Comparison of ENCODE assay signal across 7 cellular contexts in the genomic region with DNA sequence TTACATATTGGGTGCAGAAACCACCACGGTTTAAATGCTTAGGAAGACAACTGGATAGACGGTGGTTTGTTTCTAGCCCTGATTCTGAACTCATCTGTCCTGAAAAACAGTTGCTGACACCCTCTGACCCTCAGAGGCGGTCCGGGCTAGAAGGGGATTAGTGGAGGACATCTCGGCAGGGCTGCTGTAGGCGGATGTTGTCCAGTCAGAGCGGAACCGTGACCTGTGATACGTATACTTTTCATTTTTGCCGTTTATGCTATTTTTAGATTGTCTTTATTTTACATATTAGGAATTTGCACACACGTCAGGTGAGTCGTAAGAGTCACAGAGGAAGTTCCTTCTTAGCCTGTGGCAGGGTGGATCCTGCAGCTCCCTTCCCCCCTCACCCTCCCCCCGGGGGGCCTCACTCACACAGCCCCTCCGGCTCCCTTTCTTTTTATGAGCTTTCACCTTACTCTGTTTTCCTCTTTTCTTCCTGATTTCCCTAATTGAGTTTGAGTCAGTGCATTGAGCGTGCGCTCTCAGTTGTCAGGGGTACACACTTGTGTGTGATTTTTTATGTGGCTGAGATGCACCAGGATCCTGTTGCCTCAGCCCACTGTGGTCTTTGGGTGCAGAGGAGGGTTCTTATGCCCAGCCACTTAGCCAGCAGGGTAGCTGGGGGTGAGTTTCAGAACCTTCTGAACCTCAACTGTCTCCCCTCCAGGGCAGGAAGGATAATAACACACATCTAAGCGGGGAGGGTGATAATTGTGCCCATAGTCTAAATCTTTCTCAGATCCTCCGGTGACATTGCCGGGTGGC.
DNase-seq lines count a peak whose midpoint lies in the region; ATAC-seq and TF ChIP-seq lines count a peak whose summit lies in the region.

No MANE protein-coding gene starts in this region.

- no peak for TF ChIP-seq RAD21 in IMR-90 (IDR thresholded peaks at IDR 0.05; ENCODE audit: low read length)

- peak overlapping the region; percentile 7; the same call in 1 of the 2 replicates for H3K9ac ChIP-seq in IMR-90 (ENCODE audit: low read depth, low read length)

- peaks cover 0 to 2% of the 10 kb centered on the region in 2 donors for H3K9me3 Mint-ChIP-seq in stimulated activated naive B cell treated with anti-CD40 and anti-IgM and Interleukin-4, amounts not matched to agents 10 μg/mL and 1 μg/mL and 100 μg/mL, for 72 hours

- ATAC-seq in GM19372 (IDR thresholded peaks at IDR 0.05; ENCODE audit: low read depth, unreplicated experiment) (peak; percentile 89), IMR-90 (ENCODE audit: low read depth) (peak; percentile 48)
- ATAC-seq in stimulated activated naive B cell treated with anti-CD40 and anti-IgM and Interleukin-4, amounts not matched to agents 10 μg/mL and 1 μg/mL and 100 μg/mL, for 72 hours (replicated peaks), result peak; percentile 34 to 58

- H3K36me3 ChIP-seq in IMR-90 (ENCODE audit: control insufficient read depth, insufficient read depth, low read length), result peaks cover 4% of the 10 kb centered on the region
- no peaks in the 10 kb centered on the region for H3K36me3 ChIP-seq in breast epithelium

- peak overlapping the region; percentile 77 for H3K27ac Mint-ChIP-seq in stimulated activated naive B cell treated with anti-CD40 and anti-IgM and Interleukin-4, amounts not matched to agents 10 μg/mL and 1 μg/mL and 100 μg/mL, for 72 hours

- peak overlapping the region; percentile 40; the same call in 1 of the 2 replicates for H3K56ac ChIP-seq in IMR-90 (ENCODE audit: extremely low read depth, insufficient read depth, low read length)

- no TSS peak for BruUV-seq in IMR-90 (replicated peaks; lab: Mats Ljungman, UMichigan)

- peak overlapping the region; percentile 68 for H3K14ac ChIP-seq in IMR-90 (replicated peaks; ENCODE audit: low read depth, low read length)

- peaks cover 30% of the 10 kb centered on the region for H3K9me1 ChIP-seq in IMR-90 (ENCODE audit: insufficient read depth, low read length)

- no peaks in the 10 kb centered on the region for H3K9me3 ChIP-seq in IMR-90 (ENCODE audit: control insufficient read depth, insufficient read depth, low read length)
- no peaks in the 10 kb centered on the region for H3K9me3 ChIP-seq in breast epithelium

- in situ Hi-C loops in IMR-90 (cut with MboI; ENCODE audit: low sequenced_read_pairs), result no loop called here

- TF ChIP-seq POLR2A in IMR-90 (IDR thresholded peaks at IDR 0.05; ENCODE audit: low read depth, low read length) (0 out of 2 replicates have a peak, but pooled peaks have one; percentile 18), breast epithelium (IDR thresholded peaks at IDR 0.05) (no peak)

- H3K4me1 Mint-ChIP-seq in stimulated activated naive B cell treated with anti-CD40 and anti-IgM and Interleukin-4, amounts not matched to agents 10 μg/mL and 1 μg/mL and 100 μg/mL, for 72 hours, result peaks cover 12 to 31% of the 10 kb centered on the region in 2 donors

- peak overlapping the region; percentile 71 for H3K4ac ChIP-seq in IMR-90 (ENCODE audit: low read depth, low read length)

- WGBS in IMR-90 (ENCODE audit: extremely low coverage in 2 of 2, insufficient read length in 1 of 2), 2 experiments, result 63% methylated on average over 5 of the region's 19 CpGs; no CpG with 5 or more reads in 1 of the 2 experiments

- H3K4me3 ChIP-seq in IMR-90 (ENCODE audit: insufficient read depth, low read depth, low read length), result no peak overlapping the region
- peak overlapping the region in 1 of 3 donors; percentile 34 for H3K4me3 ChIP-seq in breast epithelium

- DNase-seq in IMR-90, result peak; percentile 74
- peak in 1 of 2 donors; percentile 25 for DNase-seq in breast epithelium (ENCODE audit: low spot score in 2 of 2)
- no peak for DNase-seq in stimulated activated naive B cell treated with anti-CD40 and anti-IgM and Interleukin-4, amounts not matched to agents 10 μg/mL and 1 μg/mL and 100 μg/mL, for 72 hours
- no peak for DNase-seq in NCI-H1694 (lab: John Stamatoyannopoulos, UW)
- no peak for DNase-seq in NCI-H1105 (lab: John Stamatoyannopoulos, UW)
- DNase-seq in iPS-NIHi7 (ENCODE audit: extremely low spot score), result no peak

- H4K20me1 ChIP-seq in IMR-90 (ENCODE audit: insufficient read depth, low read length), result no peaks in the 10 kb centered on the region

- peaks cover 29% of the 10 kb centered on the region for H3K4me1 ChIP-seq in IMR-90 (ENCODE audit: control insufficient read depth, insufficient read depth, low read length)
- no peaks in the 10 kb centered on the region for H3K4me1 ChIP-seq in breast epithelium

- TF ChIP-seq CTCF in IMR-90 (conservative IDR thresholded peaks at IDR 0.05; ENCODE audit: low read depth, low read length), result no peak
- no peak for TF ChIP-seq CTCF in breast epithelium (IDR thresholded peaks at IDR 0.05)

- POLR2A ChIA-PET in IMR-90 (lab: Charles Lee; ENCODE audit: unreplicated experiment), result no interaction called here

- dilution Hi-C loops in IMR-90 (cut with HindIII; ENCODE audit: low sequenced_read_pairs, unreplicated experiment), result no loop called here

- H3K27me3 ChIP-seq in IMR-90 (ENCODE audit: control insufficient read depth, insufficient read depth, low read length), result no peaks in the 10 kb centered on the region
- H3K27me3 ChIP-seq in breast epithelium, result no peaks in the 10 kb centered on the region

- peak overlapping the region; percentile 11 for H3K4me2 ChIP-seq in IMR-90 (ENCODE audit: low read depth, low read length)

- H2BK5ac ChIP-seq in IMR-90 (ENCODE audit: low read depth, low read length, poor library complexity, severe bottlenecking), result peak overlapping the region; percentile 83

- intact Hi-C loops in IMR-90 (cut with micrococcal nuclease), result no loop called here
- intact Hi-C loops in breast epithelium (cut with DNase I; ENCODE audit: low total_unique reads), result loop anchor here (5.0 kb wide), 1 partner anchor 302 kb away; no protein-coding TSS in a partner anchor

- H3K27ac ChIP-seq in IMR-90 (ENCODE audit: insufficient read depth, low read length) (peak overlapping the region; percentile 70), breast epithelium (peak overlapping the region; percentile 2 to 61)

- H3K79me1 ChIP-seq in IMR-90 (ENCODE audit: low read depth in 1 of 2, low read length in 2 of 2), result peaks cover 15 to 78% of the 10 kb centered on the region in 2 experiments; a peak in 3 of 4 replicates

- H4K91ac ChIP-seq in IMR-90 (ENCODE audit: insufficient read depth, low read depth, low read length), result peak overlapping the region; percentile 77

- H3K27me3 Mint-ChIP-seq in stimulated activated naive B cell treated with anti-CD40 and anti-IgM and Interleukin-4, amounts not matched to agents 10 μg/mL and 1 μg/mL and 100 μg/mL, for 72 hours, result no peaks in the 10 kb centered on the region

- H3K23ac ChIP-seq in IMR-90 (ENCODE audit: low read depth, low read length), result peak overlapping the region; percentile 57

- H3K36me3 Mint-ChIP-seq in stimulated activated naive B cell treated with anti-CD40 and anti-IgM and Interleukin-4, amounts not matched to agents 10 μg/mL and 1 μg/mL and 100 μg/mL, for 72 hours, result peaks cover 33 to 41% of the 10 kb centered on the region in 2 donors

- peak overlapping the region; percentile 85 for H4K5ac ChIP-seq in IMR-90 (ENCODE audit: low read depth, low read length)

- peak overlapping the region; percentile 94 for H2AK5ac ChIP-seq in IMR-90 (ENCODE audit: low read depth, low read length)

- H2BK15ac ChIP-seq in IMR-90 (ENCODE audit: low read depth, low read length), result peak overlapping the region; percentile 69

- H3K18ac ChIP-seq in IMR-90 (ENCODE audit: low read depth, low read length), result peak overlapping the region; percentile 64

- peak overlapping the region; percentile 87 for H2BK120ac ChIP-seq in IMR-90 (ENCODE audit: low read depth, low read length)

- H4K8ac ChIP-seq in IMR-90 (ENCODE audit: low read depth in 2 of 2, low read length in 2 of 2), result peak overlapping the region; percentile 21 to 94

- peak overlapping the region in 1 of 2 donors; percentile 7 for H3K4me3 Mint-ChIP-seq in stimulated activated naive B cell treated with anti-CD40 and anti-IgM and Interleukin-4, amounts not matched to agents 10 μg/mL and 1 μg/mL and 100 μg/mL, for 72 hours

- peak overlapping the region; percentile 82 for H2BK20ac ChIP-seq in IMR-90 (ENCODE audit: low read depth, low read length)

- peak overlapping the region; percentile 74 for H2AFZ ChIP-seq in IMR-90 (replicated peaks; ENCODE audit: low read length, poor library complexity)

- CTCF ChIA-PET in IMR-90 (lab: Yijun Ruan, JAX), result no interaction called here

- H2AK9ac ChIP-seq in IMR-90 (replicated peaks; ENCODE audit: low read depth, low read length, poor library complexity), result peak overlapping the region; percentile 93

TF ChIP-seq in IMR-90, 13 proteins besides CTCF, POLR2A, EP300 and RAD21:
- TF ChIP-seq RFX5 (IDR thresholded peaks at IDR 0.05; ENCODE audit: low read depth, low read length), result no peak
- no peak for TF ChIP-seq ELK1 (IDR thresholded peaks at IDR 0.05; ENCODE audit: borderline replicate concordance, low read depth, low read length)
- TF ChIP-seq FOS (IDR thresholded peaks at IDR 0.05; ENCODE audit: low read depth, low read length), result no peak
- peak; percentile 4; the same call in 1 of the 2 replicates for TF ChIP-seq SMC3 (IDR thresholded peaks at IDR 0.05; ENCODE audit: low read depth, low read length)
- TF ChIP-seq MAZ (IDR thresholded peaks at IDR 0.05; ENCODE audit: borderline replicate concordance, low read depth, low read length), result 0 out of 2 replicates have a peak, but pooled peaks have one; percentile 2
- TF ChIP-seq BHLHE40 (IDR thresholded peaks at IDR 0.05; ENCODE audit: low read depth, low read length), result no peak
- TF ChIP-seq, protein P1, sequence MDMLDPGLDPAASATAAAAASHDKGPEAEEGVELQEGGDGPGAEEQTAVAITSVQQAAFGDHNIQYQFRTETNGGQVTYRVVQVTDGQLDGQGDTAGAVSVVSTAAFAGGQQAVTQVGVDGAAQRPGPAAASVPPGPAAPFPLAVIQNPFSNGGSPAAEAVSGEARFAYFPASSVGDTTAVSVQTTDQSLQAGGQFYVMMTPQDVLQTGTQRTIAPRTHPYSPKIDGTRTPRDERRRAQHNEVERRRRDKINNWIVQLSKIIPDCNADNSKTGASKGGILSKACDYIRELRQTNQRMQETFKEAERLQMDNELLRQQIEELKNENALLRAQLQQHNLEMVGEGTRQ (IDR thresholded peaks at IDR 0.05; ENCODE audit: low read depth, low read length), result no peak
